ENCODE assay signal across 1 cellular context in genomic region chr3:169339386-169339785, GRCh38.
TF ChIP-seq lines count a peak whose summit lies in the region.

No MANE protein-coding gene starts in this region.

TF ChIP-seq in neural cell, 6 proteins besides CTCF, POLR2A, EP300 and RAD21 (continued from another document):
- TF ChIP-seq REST (IDR thresholded peaks at IDR 0.05; ENCODE audit: borderline replicate concordance): no peak
